8 cellular contexts compared by ENCODE assay signal in genomic region chr13:33678906-33679657, GRCh38.
DNase-seq lines count a peak whose midpoint lies in the region; ATAC-seq and TF ChIP-seq lines count a peak whose summit lies in the region.

No MANE protein-coding gene starts in this region.

- ATAC-seq in GM19328 (IDR thresholded peaks at IDR 0.05; ENCODE audit: unreplicated experiment) (peak; percentile 95), HG03442 (IDR thresholded peaks at IDR 0.05; ENCODE audit: unreplicated experiment) (peak; percentile 95)
- peak; percentile 81 for ATAC-seq in central memory CD8-positive, alpha-beta T cell (replicated peaks; ENCODE audit: extremely low read depth, poor library complexity, severe bottlenecking)

- H3K36me3 Mint-ChIP-seq in central memory CD8-positive, alpha-beta T cell (ENCODE audit: insufficient read depth), result no peaks in the 10 kb centered on the region
- no peaks in the 10 kb centered on the region for H3K36me3 Mint-ChIP-seq in HFFc6 (ENCODE audit: low read depth)

- H3K4me1 Mint-ChIP-seq in central memory CD8-positive, alpha-beta T cell, result peaks cover 14% of the 10 kb centered on the region
- H3K4me1 Mint-ChIP-seq in HFFc6 (ENCODE audit: low read depth), result peaks cover 18% of the 10 kb centered on the region

- H3K4me3 Mint-ChIP-seq in central memory CD8-positive, alpha-beta T cell, result peak overlapping the region; percentile 58
- no peak overlapping the region for H3K4me3 Mint-ChIP-seq in HFFc6

- H3K27ac Mint-ChIP-seq in central memory CD8-positive, alpha-beta T cell (ENCODE audit: low read depth), result peak overlapping the region; percentile 60
- H3K27ac Mint-ChIP-seq in HFFc6, result no peak overlapping the region

- TF ChIP-seq CTCF in HFFc6 (IDR thresholded peaks at IDR 0.05), result no peak

- DNase-seq in AML-193 (lab: John Stamatoyannopoulos, UW), result peak; percentile 81 to 86
- peak; percentile 70 for DNase-seq in UCSD-AML1 (lab: John Stamatoyannopoulos, UW; ENCODE audit: unreplicated experiment)
- DNase-seq in central memory CD8-positive, alpha-beta T cell (ENCODE audit: low spot score in 2 of 2), result peak; percentile 13 to 16
- DNase-seq in midbrain (lab: John Stamatoyannopoulos, UW), result peak; percentile 56
- peak; percentile 23 to 82 for DNase-seq in stimulated activated CD8-positive, alpha-beta memory T cell treated with anti-CD3 and anti-CD28 coated beads, Interleukin-7, amount 100 ng/mL, for 48 hours (ENCODE audit: extremely low read depth in 1 of 2, low read depth in 1 of 2)
- no peak for DNase-seq in HFFc6

- no peaks in the 10 kb centered on the region for H3K9me3 Mint-ChIP-seq in central memory CD8-positive, alpha-beta T cell
- no peaks in the 10 kb centered on the region for H3K9me3 Mint-ChIP-seq in HFFc6

- no peaks in the 10 kb centered on the region for H3K27me3 Mint-ChIP-seq in central memory CD8-positive, alpha-beta T cell
- H3K27me3 Mint-ChIP-seq in HFFc6 (ENCODE audit: insufficient read depth), result no peaks in the 10 kb centered on the region
